20 cellular contexts compared by ENCODE assay signal in genomic region chr11:118079507-118079906, GRCh38. TPM values are rescaled to one million over a fixed set of nuclear protein-coding genes. Genes with fewer than 3 reads are reported as not detected.
DNase-seq lines count a peak whose midpoint lies in the region; ATAC-seq, FAIRE-seq and TF ChIP-seq lines count a peak whose summit lies in the region.
"Had no signal": no experiment of that assay in that cellular context is flagged by ENCODE, and none has a peak within 500 bp of the region (broad histone marks: within the 10 kb centered on the region; RNA-seq: fewer than 3 reads in every experiment).

No MANE protein-coding gene starts in this region.

- H3K4me3 Mint-ChIP-seq in activated CD8-positive, alpha-beta memory T cell treated with anti-CD3 and anti-CD28 coated beads, Interleukin-2, amount 10 ng/mL, durations not matched to agents 7 days and 5 days = no peak overlapping the region
- H3K4me3 Mint-ChIP-seq in central memory CD8-positive, alpha-beta T cell = no peak overlapping the region

- ATAC-seq in activated CD8-positive, alpha-beta memory T cell treated with anti-CD3 and anti-CD28 coated beads, Interleukin-2, amount 10 ng/mL, durations not matched to agents 7 days and 5 days = peak; percentile 39
- peak; percentile 81 for ATAC-seq in central memory CD8-positive, alpha-beta T cell (replicated peaks; ENCODE audit: extremely low read depth, poor library complexity, severe bottlenecking)
- ATAC-seq: HCT116 had no signal

- no peak for TF ChIP-seq POLR2A in erythroblast (IDR thresholded peaks at IDR 0.05; ENCODE audit: low read length)

- H3K27me3 ChIP-seq in small intestine (ENCODE audit: control insufficient read depth in 2 of 2, insufficient read depth in 2 of 2, low read length in 2 of 2) = peaks cover 0 to 4% of the 10 kb centered on the region in 2 donors

- DNase-seq in activated CD8-positive, alpha-beta memory T cell treated with anti-CD3 and anti-CD28 coated beads, Interleukin-2, amount 10 ng/mL, durations not matched to agents 7 days and 5 days = peak; percentile 47
- no peak for DNase-seq in activated CD8-positive, alpha-beta memory T cell treated with anti-CD3 and anti-CD28 coated beads, Interleukin-2, amount 50 U/mL, for 48 hours
- peak in 1 of 2 donors; percentile 24 for DNase-seq in central memory CD8-positive, alpha-beta T cell (ENCODE audit: low spot score in 2 of 2)
- DNase-seq in kidney tubule cell (ENCODE audit: low spot score) (peak; percentile 45), small intestine (peak; percentile 64), C1 segment of cervical spinal cord (lab: John Stamatoyannopoulos, UW) (no peak), HT-29 (ENCODE audit: low spot score) (no peak), erythroblast (lab: John Stamatoyannopoulos, UW) (no peak)
- DNase-seq: IMR-90; Kasumi-1; MV-4-11; NCI-H1436; NCI-H2081; NK-92 treated with Interleukin-12 subunit alpha and Interleukin-12 subunit beta, amount 100 ng/mL, for 24 hours; OCI-M1 had no signal

- peak overlapping the region in 1 of 2 donors; percentile 29 for H3K4me3 ChIP-seq in small intestine (ENCODE audit: low read depth in 1 of 2, low read length in 2 of 2)

- CTCF ChIA-PET in activated CD8-positive, alpha-beta memory T cell treated with anti-CD3 and anti-CD28 coated beads, Interleukin-2, amount 10 ng/mL, durations not matched to agents 7 days and 5 days (lab: Charles Lee) = interaction anchor here (1.3 to 1.9 kb wide), 4 partner anchors 26 to 235 kb away, joined by 3 to 8 read pairs (median 4); no protein-coding TSS in a partner anchor

- H3K4me1 Mint-ChIP-seq in activated CD8-positive, alpha-beta memory T cell treated with anti-CD3 and anti-CD28 coated beads, Interleukin-2, amount 10 ng/mL, durations not matched to agents 7 days and 5 days = peaks cover 12% of the 10 kb centered on the region
- peaks cover 24% of the 10 kb centered on the region for H3K4me1 Mint-ChIP-seq in central memory CD8-positive, alpha-beta T cell

- H3K36me3 ChIP-seq in small intestine (ENCODE audit: control insufficient read depth in 2 of 2, insufficient read depth in 2 of 2, low read length in 2 of 2) = no peaks in the 10 kb centered on the region

- H3K9me3 Mint-ChIP-seq in activated CD8-positive, alpha-beta memory T cell treated with anti-CD3 and anti-CD28 coated beads, Interleukin-2, amount 10 ng/mL, durations not matched to agents 7 days and 5 days (ENCODE audit: low read depth) = no peaks in the 10 kb centered on the region
- no peaks in the 10 kb centered on the region for H3K9me3 Mint-ChIP-seq in central memory CD8-positive, alpha-beta T cell

- H3K27me3 Mint-ChIP-seq in activated CD8-positive, alpha-beta memory T cell treated with anti-CD3 and anti-CD28 coated beads, Interleukin-2, amount 10 ng/mL, durations not matched to agents 7 days and 5 days = peaks cover 12% of the 10 kb centered on the region
- peaks cover 10% of the 10 kb centered on the region for H3K27me3 Mint-ChIP-seq in central memory CD8-positive, alpha-beta T cell

- H3K9me3 ChIP-seq in small intestine (ENCODE audit: control insufficient read depth, low read depth) = no peaks in the 10 kb centered on the region

- no peak overlapping the region for H3K27ac Mint-ChIP-seq in activated CD8-positive, alpha-beta memory T cell treated with anti-CD3 and anti-CD28 coated beads, Interleukin-2, amount 10 ng/mL, durations not matched to agents 7 days and 5 days
- H3K27ac Mint-ChIP-seq in central memory CD8-positive, alpha-beta T cell (ENCODE audit: low read depth) = no peak overlapping the region

- H3K27ac ChIP-seq in small intestine (ENCODE audit: low read depth in 1 of 2, low read length in 1 of 2) = peak overlapping the region; percentile 46 to 65
- H3K27ac ChIP-seq: C4-2B had no signal

- H3K4me1 ChIP-seq in small intestine (ENCODE audit: control insufficient read depth in 2 of 2, insufficient read depth in 1 of 2, low read depth in 1 of 2, low read length in 1 of 2) = peaks cover 0 to 6% of the 10 kb centered on the region in 2 donors

- WGBS in small intestine, 3 donors = 19 to 57% (median 34%) methylated on average over 10 of the region's 10 CpGs

- H3K36me3 Mint-ChIP-seq in activated CD8-positive, alpha-beta memory T cell treated with anti-CD3 and anti-CD28 coated beads, Interleukin-2, amount 10 ng/mL, durations not matched to agents 7 days and 5 days = no peaks in the 10 kb centered on the region
- H3K36me3 Mint-ChIP-seq in central memory CD8-positive, alpha-beta T cell (ENCODE audit: insufficient read depth) = peaks cover 3% of the 10 kb centered on the region

- no peak for FAIRE-seq in small intestine (lab: Jason Lieb, UNC)
- FAIRE-seq: GM12891 had no signal

RNA-seq across cellular contexts. Expression of gene TMPRSS4, which starts 2.6 kb away (rescaled TPM):
- under 1 TPM; 0.12 to 0.76 TPM for total RNA-seq in activated CD8-positive, alpha-beta memory T cell treated with anti-CD3 and anti-CD28 coated beads, Interleukin-2, amount 10 ng/mL, durations not matched to agents 7 days and 5 days
- 10 to 100 TPM; 20.0 to 59.4 (median 29.3) TPM for polyA plus RNA-seq in small intestine
- total RNA-seq in HT-29 (2014; rRNA removed; shearing (Covaris generic)) = 152 and 157 TPM in 2 replicates
- total RNA-seq: A172, IMR-90 had no signal
- polyA plus RNA-seq: IMR-90 had no signal

RNA-seq across cellular contexts. Expression of gene SMIM35, which starts 7.3 kb away (rescaled TPM):
- total RNA-seq in activated CD8-positive, alpha-beta memory T cell treated with anti-CD3 and anti-CD28 coated beads, Interleukin-2, amount 10 ng/mL, durations not matched to agents 7 days and 5 days = 1 to 10 TPM; 3.2 to 4.0 TPM
- under 1 TPM in 1 of 3 donors, not detected in 2; 0.03 TPM for polyA plus RNA-seq in small intestine
- total RNA-seq in HT-29 (2014; rRNA removed; shearing (Covaris generic)) = not detected in 2 replicates
- total RNA-seq: A172, Caco-2, IMR-90 had no signal
- polyA plus RNA-seq: IMR-90 had no signal

Comparison
In these comparisons a context has a peak if more than half of its experiments do, and no peak if none do; other contexts are left out.
1. DNase-seq: peak in activated CD8-positive, alpha-beta memory T cell treated with anti-CD3 and anti-CD28 coated beads, Interleukin-2, amount 10 ng/mL, durations not matched to agents 7 days and 5 days (single experiment), kidney tubule cell (single experiment) and small intestine (single experiment); none in activated CD8-positive, alpha-beta memory T cell treated with anti-CD3 and anti-CD28 coated beads, Interleukin-2, amount 50 U/mL, for 48 hours (single experiment), C1 segment of cervical spinal cord (0 of 14), HT-29 (single experiment) and erythroblast (0 of 2).
2. RNA of gene TMPRSS4, which starts 2.6 kb away (total RNA-seq): 152 to 157 TPM in HT-29; 0.12 to 0.76 TPM in activated CD8-positive, alpha-beta memory T cell treated with anti-CD3 and anti-CD28 coated beads, Interleukin-2, amount 10 ng/mL, durations not matched to agents 7 days and 5 days; every median in the first group is over 10 times any median in the second.